ENCODE assay signal across 22 cellular contexts in the genomic region with DNA sequence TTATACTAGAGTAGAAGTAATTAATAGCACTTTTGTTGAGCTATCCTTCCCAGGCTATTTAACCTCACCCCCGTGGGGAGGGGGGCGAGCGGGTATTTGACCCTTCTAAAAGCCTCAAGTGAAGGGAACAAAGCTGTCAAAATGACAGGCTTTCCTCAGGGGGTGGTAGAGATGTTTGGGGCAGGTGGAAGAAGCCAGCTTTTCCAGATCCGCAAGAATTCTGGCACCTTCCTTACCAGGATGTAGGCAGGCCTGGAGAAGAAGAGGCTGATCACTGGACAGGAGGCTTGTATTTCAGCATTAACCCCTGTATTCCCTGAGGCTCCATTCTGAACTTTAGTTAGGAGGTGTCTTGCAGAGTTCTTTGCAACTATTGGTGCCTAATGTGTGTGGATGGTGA. TPM values are rescaled to one million over a fixed set of nuclear protein-coding genes. Genes with fewer than 3 reads are reported as not detected.
A peak's percentile ranks its signal among the peaks of the same experiment; 100 is the strongest.
DNase-seq lines count a peak whose midpoint lies in the region; ATAC-seq, FAIRE-seq and TF ChIP-seq lines count a peak whose summit lies in the region.
"Had no signal": no experiment of that assay in that cellular context is flagged by ENCODE, and none has a peak within 500 bp of the region (broad histone marks: within the 10 kb centered on the region; RNA-seq: fewer than 3 reads in every experiment).

No MANE protein-coding gene starts in this region.

- FAIRE-seq in HTR-8/SVneo (lab: Jason Lieb, UNC) = no peak
- FAIRE-seq: GM12878 had no signal

- no peaks in the 10 kb centered on the region for H3K79me2 ChIP-seq in parathyroid adenoma

- peaks cover 6% of the 10 kb centered on the region for H3K27me3 Mint-ChIP-seq in nephron progenitor cell (ENCODE audit: low read depth, poor library complexity)
- no peaks in the 10 kb centered on the region for H3K27me3 Mint-ChIP-seq in activated naive CD4-positive, alpha-beta T cell treated with anti-CD3 and anti-CD28 coated beads for 36 hours (ENCODE audit: low read depth)
- H3K27me3 Mint-ChIP-seq: CD4-positive, CD25-positive, alpha-beta regulatory T cell had no signal

- no peaks in the 10 kb centered on the region for H3K9me3 ChIP-seq in parathyroid adenoma (ENCODE audit: control insufficient read depth, low read length)
- H3K9me3 ChIP-seq: Caco-2 had no signal

- no peaks in the 10 kb centered on the region for H3K27me3 ChIP-seq in parathyroid adenoma (ENCODE audit: control insufficient read depth, insufficient read depth, low read length)

- H3K4me1 ChIP-seq in parathyroid adenoma = peaks cover 3% of the 10 kb centered on the region
- H3K4me1 ChIP-seq: Caco-2 had no signal

- no peak overlapping the region for H3K4me3 Mint-ChIP-seq in nephron progenitor cell
- no peak overlapping the region for H3K4me3 Mint-ChIP-seq in activated naive CD4-positive, alpha-beta T cell treated with anti-CD3 and anti-CD28 coated beads for 36 hours
- H3K4me3 Mint-ChIP-seq: CD4-positive, CD25-positive, alpha-beta regulatory T cell; CD8-positive, alpha-beta T cell; GM23338; H9 had no signal

- intact Hi-C loops in activated naive CD4-positive, alpha-beta T cell treated with anti-CD3 and anti-CD28 coated beads for 36 hours (cut with micrococcal nuclease) = no loop called here

- H3K27ac ChIP-seq in parathyroid adenoma = no peak overlapping the region

- no peak overlapping the region for H3K4me3 ChIP-seq in parathyroid adenoma (ENCODE audit: low read depth, low read length)
- H3K4me3 ChIP-seq: GM12878, GM23338 had no signal

- no peaks in the 10 kb centered on the region for H3K9me3 Mint-ChIP-seq in nephron progenitor cell
- H3K9me3 Mint-ChIP-seq in activated naive CD4-positive, alpha-beta T cell treated with anti-CD3 and anti-CD28 coated beads for 36 hours = no peaks in the 10 kb centered on the region
- H3K9me3 Mint-ChIP-seq: CD4-positive, CD25-positive, alpha-beta regulatory T cell; CD8-positive, alpha-beta T cell; GM23338; H9 had no signal

- H3K27ac Mint-ChIP-seq in nephron progenitor cell = peak overlapping the region; percentile 18
- H3K27ac Mint-ChIP-seq in activated naive CD4-positive, alpha-beta T cell treated with anti-CD3 and anti-CD28 coated beads for 36 hours = no peak overlapping the region
- H3K27ac Mint-ChIP-seq: CD4-positive, CD25-positive, alpha-beta regulatory T cell; CD8-positive, alpha-beta T cell; GM23338; H9 had no signal

- H3K4me2 ChIP-seq in parathyroid adenoma (ENCODE audit: low read length) = no peak overlapping the region
- H3K4me2 ChIP-seq: GM23338 had no signal

- peak; percentile 91 for DNase-seq in ELF-1 (ENCODE audit: low read depth, low spot score)
- peak; percentile 53 for DNase-seq in left kidney (ENCODE audit: low read depth, low spot score)
- DNase-seq in nephron progenitor cell = no peak
- no peak for DNase-seq in activated naive CD4-positive, alpha-beta T cell treated with anti-CD3 and anti-CD28 coated beads for 36 hours
- no peak for DNase-seq in HTR-8/SVneo (ENCODE audit: insufficient read length, low spot score)
- no peak for DNase-seq in NCI-H524 (lab: John Stamatoyannopoulos, UW)
- DNase-seq: C1 segment of cervical spinal cord; Caco-2; CD4-positive, CD25-positive, alpha-beta regulatory T cell; CD8-positive, alpha-beta T cell; DMS153; DND-41; GDM1; H9 had no signal

- no peak overlapping the region for H3K9ac ChIP-seq in parathyroid adenoma

- no peaks in the 10 kb centered on the region for H3K36me3 Mint-ChIP-seq in nephron progenitor cell (ENCODE audit: low read depth)
- H3K36me3 Mint-ChIP-seq in activated naive CD4-positive, alpha-beta T cell treated with anti-CD3 and anti-CD28 coated beads for 36 hours (ENCODE audit: low read depth) = no peaks in the 10 kb centered on the region

- H3K36me3 ChIP-seq in parathyroid adenoma (ENCODE audit: control insufficient read depth, insufficient read depth, low read length) = no peaks in the 10 kb centered on the region

- peak overlapping the region; percentile 28 for H2AFZ ChIP-seq in parathyroid adenoma
- H2AFZ ChIP-seq: GM23338 had no signal

- ATAC-seq in HG02759 (IDR thresholded peaks at IDR 0.05; ENCODE audit: unreplicated experiment) = no peak
- ATAC-seq: CD8-positive, alpha-beta T cell; GM12878; GM23338; HCT116 had no signal

- H3K4me1 Mint-ChIP-seq in nephron progenitor cell = peaks cover 24% of the 10 kb centered on the region
- peaks cover 1% of the 10 kb centered on the region for H3K4me1 Mint-ChIP-seq in activated naive CD4-positive, alpha-beta T cell treated with anti-CD3 and anti-CD28 coated beads for 36 hours (ENCODE audit: low read depth)
- H3K4me1 Mint-ChIP-seq: CD4-positive, CD25-positive, alpha-beta regulatory T cell had no signal

- TF ChIP-seq CTCF in nephron progenitor cell (IDR thresholded peaks at IDR 0.05) (no peak), parathyroid adenoma (IDR thresholded peaks at IDR 0.05) (no peak)

- CTCF ChIA-PET in activated naive CD4-positive, alpha-beta T cell treated with anti-CD3 and anti-CD28 coated beads for 36 hours (lab: Charles Lee) = interaction anchor here (0.9 to 1.3 kb wide), 2 partner anchors 22 to 190 kb away, joined by 3 to 5 read pairs; no protein-coding TSS in a partner anchor

RNA-seq across cellular contexts. Expression of a gene that starts 26.2 kb away (rescaled TPM):
- not detected for total RNA-seq in activated naive CD4-positive, alpha-beta T cell treated with anti-CD3 and anti-CD28 coated beads for 36 hours
- total RNA-seq: A172; A673; Caco-2; CD4-positive, CD25-positive, alpha-beta regulatory T cell; CD8-positive, alpha-beta T cell; GM23338; H4; H9 had no signal

RNA-seq across cellular contexts. Expression of a gene that starts 31.5 kb away (rescaled TPM):
- total RNA-seq in activated naive CD4-positive, alpha-beta T cell treated with anti-CD3 and anti-CD28 coated beads for 36 hours = 10 to 100 TPM; 23.5 to 27.1 TPM

Comparison
In these comparisons a context has a peak if more than half of its experiments do, and no peak if none do; other contexts are left out.
1. DNase-seq: peak in ELF-1 (single experiment) and left kidney (single experiment); none in nephron progenitor cell (single experiment), activated naive CD4-positive, alpha-beta T cell treated with anti-CD3 and anti-CD28 coated beads for 36 hours (single experiment), HTR-8/SVneo (single experiment) and NCI-H524 (0 of 2).